ENCODE assay signal across 9 cellular contexts in genomic region chr4:140330311-140330900, GRCh38. TPM values are rescaled to one million over a fixed set of nuclear protein-coding genes. Genes with fewer than 3 reads are reported as not detected.
DNase-seq lines count a peak whose midpoint lies in the region; ATAC-seq and TF ChIP-seq lines count a peak whose summit lies in the region.
"Had no signal": no experiment of that assay in that cellular context is flagged by ENCODE, and none has a peak within 500 bp of the region (broad histone marks: within the 10 kb centered on the region; RNA-seq: fewer than 3 reads in every experiment).

No MANE protein-coding gene starts in this region.

- H3K9me3 ChIP-seq in Karpas-422 (ENCODE audit: low read length), result no peaks in the 10 kb centered on the region
- no peaks in the 10 kb centered on the region for H3K9me3 ChIP-seq in left lung

- DNase-seq in BJ (ENCODE audit: low read depth), result no peak
- DNase-seq in Karpas-422, result peak; percentile 69
- DNase-seq in astrocyte of the spinal cord (ENCODE audit: low read depth, low spot score), result peak; percentile 59
- DNase-seq in left lung, result no peak
- DNase-seq in NCI-H2196 treated with DMSO at 0.1 percent for 48 hours (lab: John Stamatoyannopoulos, UW; ENCODE audit: unreplicated experiment), result no peak
- no peak for DNase-seq in WTC11 (ENCODE audit: low spot score)
- no peak for DNase-seq in effector memory CD8-positive, alpha-beta T cell
- DNase-seq in NCI-H187 (lab: John Stamatoyannopoulos, UW), result no peak
- DNase-seq: activated naive CD8-positive, alpha-beta T cell treated with anti-CD3 and anti-CD28 coated beads, Interleukin-2, amount 10 ng/mL, durations not matched to agents 7 days and 5 days had no signal

- H3K36me3 ChIP-seq in BJ (ENCODE audit: control insufficient read depth, insufficient read depth, low read length) (no peaks in the 10 kb centered on the region), Karpas-422 (ENCODE audit: insufficient read depth, low read length) (no peaks in the 10 kb centered on the region), left lung (no peaks in the 10 kb centered on the region)

- H4K20me1 ChIP-seq in Karpas-422 (ENCODE audit: insufficient read depth, low read depth, low read length), result no peaks in the 10 kb centered on the region

- no peaks in the 10 kb centered on the region for H3K79me2 ChIP-seq in Karpas-422 (ENCODE audit: low read length)

- no peaks in the 10 kb centered on the region for H3K36me3 Mint-ChIP-seq in WTC11
- H3K36me3 Mint-ChIP-seq in effector memory CD8-positive, alpha-beta T cell (ENCODE audit: insufficient read depth), result no peaks in the 10 kb centered on the region
- H3K36me3 Mint-ChIP-seq: activated naive CD8-positive, alpha-beta T cell treated with anti-CD3 and anti-CD28 coated beads, Interleukin-2, amount 10 ng/mL, durations not matched to agents 7 days and 5 days had no signal

- no peaks in the 10 kb centered on the region for H3K4me1 Mint-ChIP-seq in WTC11
- H3K4me1 Mint-ChIP-seq in effector memory CD8-positive, alpha-beta T cell (ENCODE audit: low read depth in 2 of 2), result no peaks in the 10 kb centered on the region

- no peak overlapping the region for H3K9ac ChIP-seq in Karpas-422 (ENCODE audit: low read length)

- H3K4me3 ChIP-seq in BJ (ENCODE audit: low read depth, low read length) (no peak overlapping the region), Karpas-422 (ENCODE audit: low read length) (no peak overlapping the region), astrocyte of the spinal cord (ENCODE audit: low read depth, low read length) (no peak overlapping the region), left lung (no peak overlapping the region)

- intact Hi-C loops in left lung (cut with DNase I), result no loop called here

- POLR2A ChIA-PET in BJ (lab: Charles Lee) (no interaction called here), WTC11 (lab: Charles Lee) (interaction anchor here (0.7 kb wide), 1 partner anchor 23 kb away, joined by 3 read pairs; no protein-coding TSS in a partner anchor)

- H3K4me3 Mint-ChIP-seq in WTC11, result no peak overlapping the region
- H3K4me3 Mint-ChIP-seq in effector memory CD8-positive, alpha-beta T cell, result no peak overlapping the region
- H3K4me3 Mint-ChIP-seq: activated naive CD8-positive, alpha-beta T cell treated with anti-CD3 and anti-CD28 coated beads, Interleukin-2, amount 10 ng/mL, durations not matched to agents 7 days and 5 days had no signal

- in situ Hi-C loops in astrocyte of the spinal cord (cut with HindIII; ENCODE audit: low sequenced_read_pairs), result no loop called here

- H3K9me3 Mint-ChIP-seq in WTC11, result no peaks in the 10 kb centered on the region
- no peaks in the 10 kb centered on the region for H3K9me3 Mint-ChIP-seq in effector memory CD8-positive, alpha-beta T cell
- H3K9me3 Mint-ChIP-seq: activated naive CD8-positive, alpha-beta T cell treated with anti-CD3 and anti-CD28 coated beads, Interleukin-2, amount 10 ng/mL, durations not matched to agents 7 days and 5 days had no signal

- TF ChIP-seq CTCF in BJ (IDR thresholded peaks at IDR 0.05; ENCODE audit: insufficient read depth, low read depth, low read length) (peak; percentile 57), astrocyte of the spinal cord (IDR thresholded peaks at IDR 0.05; ENCODE audit: low read depth, low read length) (peak; percentile 56), left lung (IDR thresholded peaks at IDR 0.05) (peak; percentile 27 to 46), WTC11 (IDR thresholded peaks at IDR 0.05) (no peak; the same call in 1 of the 2 replicates)

- H3K27me3 ChIP-seq in BJ (ENCODE audit: control insufficient read depth, insufficient read depth, low read length) (no peaks in the 10 kb centered on the region; the same call in 1 of the 2 replicates), Karpas-422 (ENCODE audit: low read length) (no peaks in the 10 kb centered on the region), left lung (no peaks in the 10 kb centered on the region)

- H3K4me2 ChIP-seq in Karpas-422 (ENCODE audit: low read depth, low read length, poor library complexity, severe bottlenecking), result no peak overlapping the region

- H3K4me1 ChIP-seq in Karpas-422 (ENCODE audit: low read length) (peaks cover 9% of the 10 kb centered on the region; the same call in 1 of the 2 replicates), left lung (no peaks in the 10 kb centered on the region)

- no peaks in the 10 kb centered on the region for H3K9me2 ChIP-seq in Karpas-422 (replicated peaks; ENCODE audit: insufficient read depth, low read length)

- no peaks in the 10 kb centered on the region for H3K27me3 Mint-ChIP-seq in WTC11 (ENCODE audit: low read depth)
- H3K27me3 Mint-ChIP-seq in effector memory CD8-positive, alpha-beta T cell, result peaks cover 22 to 39% of the 10 kb centered on the region in 2 donors

- H3K27ac Mint-ChIP-seq in WTC11, result no peak overlapping the region
- H3K27ac Mint-ChIP-seq in effector memory CD8-positive, alpha-beta T cell, result no peak overlapping the region
- H3K27ac Mint-ChIP-seq: activated naive CD8-positive, alpha-beta T cell treated with anti-CD3 and anti-CD28 coated beads, Interleukin-2, amount 10 ng/mL, durations not matched to agents 7 days and 5 days had no signal

- H3K27ac ChIP-seq in Karpas-422 (ENCODE audit: low read length) (no peak overlapping the region), left lung (no peak overlapping the region)

- H2AFZ ChIP-seq in Karpas-422 (ENCODE audit: low read length), result no peak overlapping the region

- ATAC-seq in left lung (peak; percentile 56), WTC11 (no peak)
- no peak for ATAC-seq in effector memory CD8-positive, alpha-beta T cell (replicated peaks)

- CTCF ChIA-PET in BJ (lab: Yijun Ruan, JAX), result interaction anchor here (0.6 to 5.7 kb wide), 22 partner anchors 10 to 673 kb away, joined by 3 to 24 read pairs (median 4); partner anchors contain the start of gene ELMOD2
- CTCF ChIA-PET in WTC11 (lab: Charles Lee), result interaction anchor here (0.7 to 2.8 kb wide), 35 partner anchors 10 to 617 kb away, joined by 3 to 47 read pairs (median 4); partner anchors contain the start of genes CLGN, MGAT4D and SCOC

TF ChIP-seq in WTC11, 78 proteins besides CTCF, POLR2A, EP300 and RAD21:
- no peak for TF ChIP-seq EMX1 (CRISPR knock-in tag; IDR thresholded peaks at IDR 0.05)
- TF ChIP-seq, protein P1, sequence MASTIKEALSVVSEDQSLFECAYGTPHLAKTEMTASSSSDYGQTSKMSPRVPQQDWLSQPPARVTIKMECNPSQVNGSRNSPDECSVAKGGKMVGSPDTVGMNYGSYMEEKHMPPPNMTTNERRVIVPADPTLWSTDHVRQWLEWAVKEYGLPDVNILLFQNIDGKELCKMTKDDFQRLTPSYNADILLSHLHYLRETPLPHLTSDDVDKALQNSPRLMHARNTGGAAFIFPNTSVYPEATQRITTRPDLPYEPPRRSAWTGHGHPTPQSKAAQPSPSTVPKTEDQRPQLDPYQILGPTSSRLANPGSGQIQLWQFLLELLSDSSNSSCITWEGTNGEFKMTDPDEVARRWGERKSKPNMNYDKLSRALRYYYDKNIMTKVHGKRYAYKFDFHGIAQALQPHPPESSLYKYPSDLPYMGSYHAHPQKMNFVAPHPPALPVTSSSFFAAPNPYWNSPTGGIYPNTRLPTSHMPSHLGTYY (CRISPR knock-in tag; IDR thresholded peaks at IDR 0.05), result no peak

RNA-seq across cellular contexts. Expression of gene SCOC, which starts 43.0 kb away (rescaled TPM):
- polyA plus RNA-seq in BJ (2011; rRNA removed), result 16.7 and 39.4 TPM in 2 replicates
- polyA minus RNA-seq in BJ (2011; rRNA and poly(A)+ RNA removed), result 5.0 and 5.2 TPM in 2 replicates
- total RNA-seq in Karpas-422 (2014; rRNA removed; shearing (Covaris generic); ENCODE audit: low replicate concordance), result 12.2 and 41.8 TPM in 2 replicates
- total RNA-seq in left lung (10 to 100 TPM; 43.9 to 49.3 TPM), WTC11 (2021) (33.0 to 37.3 TPM (median 33.6 TPM) in 3 replicates)

Comparison
In these comparisons a context has a peak if more than half of its experiments do, and no peak if none do; other contexts are left out.
1. DNase-seq: peak in Karpas-422 (single experiment) and astrocyte of the spinal cord (single experiment); none in BJ (single experiment), left lung (0 of 2), NCI-H2196 treated with DMSO at 0.1 percent for 48 hours (single experiment), WTC11 (single experiment), effector memory CD8-positive, alpha-beta T cell (0 of 3) and NCI-H187 (0 of 2).